ENCODE assay signal across 1 cellular context in the genomic region with DNA sequence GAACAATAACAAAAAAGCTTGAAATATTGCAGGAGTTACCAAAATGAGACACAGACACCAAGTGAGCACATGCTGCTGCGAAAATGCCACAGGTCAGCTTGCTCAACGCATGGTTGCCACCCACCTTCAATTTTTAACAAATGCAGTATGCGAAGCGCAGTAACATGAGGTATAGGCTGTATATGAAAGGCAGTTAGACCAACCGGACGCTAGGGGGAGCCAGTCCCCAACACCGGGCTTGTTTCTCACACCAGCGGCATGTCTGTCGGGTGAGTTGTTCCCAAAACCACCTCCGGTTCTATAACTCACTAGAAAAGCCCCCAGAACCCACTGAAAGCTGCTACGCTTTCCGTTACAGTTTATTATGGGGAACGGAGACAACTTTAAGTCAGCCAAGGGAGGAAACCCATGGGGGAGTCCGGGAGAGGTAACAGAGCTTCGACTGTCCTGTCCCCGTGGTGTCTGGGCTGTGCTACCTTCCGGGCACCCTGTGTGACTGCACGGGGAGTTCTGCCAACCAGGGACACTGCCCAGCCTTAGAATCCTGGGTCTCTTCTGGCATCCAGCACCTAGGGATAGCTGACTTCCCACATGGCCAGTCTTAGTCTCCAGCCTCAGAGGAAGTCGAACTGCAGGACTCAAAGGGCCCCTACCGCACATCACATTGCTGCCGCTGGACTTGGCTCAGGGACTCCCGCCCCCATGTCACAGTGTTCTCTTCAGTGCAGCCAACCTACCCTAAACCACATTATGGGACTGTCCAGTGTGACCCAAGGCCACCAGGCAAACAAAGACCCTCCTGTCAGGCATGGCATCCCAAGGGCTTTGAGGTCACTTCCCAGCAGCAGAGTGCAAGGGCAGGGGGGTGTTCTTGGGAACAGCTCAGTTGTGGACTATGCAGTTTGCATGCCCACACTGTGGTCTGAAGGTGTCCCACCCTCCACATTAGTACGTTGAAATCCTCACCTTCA.
TF ChIP-seq lines count a peak whose summit lies in the region.

No MANE protein-coding gene starts in this region.

TF ChIP-seq in K562, 482 proteins besides CTCF, POLR2A, EP300 and RAD21 (continued from another document and continues in another):
- TF ChIP-seq, protein P1, sequence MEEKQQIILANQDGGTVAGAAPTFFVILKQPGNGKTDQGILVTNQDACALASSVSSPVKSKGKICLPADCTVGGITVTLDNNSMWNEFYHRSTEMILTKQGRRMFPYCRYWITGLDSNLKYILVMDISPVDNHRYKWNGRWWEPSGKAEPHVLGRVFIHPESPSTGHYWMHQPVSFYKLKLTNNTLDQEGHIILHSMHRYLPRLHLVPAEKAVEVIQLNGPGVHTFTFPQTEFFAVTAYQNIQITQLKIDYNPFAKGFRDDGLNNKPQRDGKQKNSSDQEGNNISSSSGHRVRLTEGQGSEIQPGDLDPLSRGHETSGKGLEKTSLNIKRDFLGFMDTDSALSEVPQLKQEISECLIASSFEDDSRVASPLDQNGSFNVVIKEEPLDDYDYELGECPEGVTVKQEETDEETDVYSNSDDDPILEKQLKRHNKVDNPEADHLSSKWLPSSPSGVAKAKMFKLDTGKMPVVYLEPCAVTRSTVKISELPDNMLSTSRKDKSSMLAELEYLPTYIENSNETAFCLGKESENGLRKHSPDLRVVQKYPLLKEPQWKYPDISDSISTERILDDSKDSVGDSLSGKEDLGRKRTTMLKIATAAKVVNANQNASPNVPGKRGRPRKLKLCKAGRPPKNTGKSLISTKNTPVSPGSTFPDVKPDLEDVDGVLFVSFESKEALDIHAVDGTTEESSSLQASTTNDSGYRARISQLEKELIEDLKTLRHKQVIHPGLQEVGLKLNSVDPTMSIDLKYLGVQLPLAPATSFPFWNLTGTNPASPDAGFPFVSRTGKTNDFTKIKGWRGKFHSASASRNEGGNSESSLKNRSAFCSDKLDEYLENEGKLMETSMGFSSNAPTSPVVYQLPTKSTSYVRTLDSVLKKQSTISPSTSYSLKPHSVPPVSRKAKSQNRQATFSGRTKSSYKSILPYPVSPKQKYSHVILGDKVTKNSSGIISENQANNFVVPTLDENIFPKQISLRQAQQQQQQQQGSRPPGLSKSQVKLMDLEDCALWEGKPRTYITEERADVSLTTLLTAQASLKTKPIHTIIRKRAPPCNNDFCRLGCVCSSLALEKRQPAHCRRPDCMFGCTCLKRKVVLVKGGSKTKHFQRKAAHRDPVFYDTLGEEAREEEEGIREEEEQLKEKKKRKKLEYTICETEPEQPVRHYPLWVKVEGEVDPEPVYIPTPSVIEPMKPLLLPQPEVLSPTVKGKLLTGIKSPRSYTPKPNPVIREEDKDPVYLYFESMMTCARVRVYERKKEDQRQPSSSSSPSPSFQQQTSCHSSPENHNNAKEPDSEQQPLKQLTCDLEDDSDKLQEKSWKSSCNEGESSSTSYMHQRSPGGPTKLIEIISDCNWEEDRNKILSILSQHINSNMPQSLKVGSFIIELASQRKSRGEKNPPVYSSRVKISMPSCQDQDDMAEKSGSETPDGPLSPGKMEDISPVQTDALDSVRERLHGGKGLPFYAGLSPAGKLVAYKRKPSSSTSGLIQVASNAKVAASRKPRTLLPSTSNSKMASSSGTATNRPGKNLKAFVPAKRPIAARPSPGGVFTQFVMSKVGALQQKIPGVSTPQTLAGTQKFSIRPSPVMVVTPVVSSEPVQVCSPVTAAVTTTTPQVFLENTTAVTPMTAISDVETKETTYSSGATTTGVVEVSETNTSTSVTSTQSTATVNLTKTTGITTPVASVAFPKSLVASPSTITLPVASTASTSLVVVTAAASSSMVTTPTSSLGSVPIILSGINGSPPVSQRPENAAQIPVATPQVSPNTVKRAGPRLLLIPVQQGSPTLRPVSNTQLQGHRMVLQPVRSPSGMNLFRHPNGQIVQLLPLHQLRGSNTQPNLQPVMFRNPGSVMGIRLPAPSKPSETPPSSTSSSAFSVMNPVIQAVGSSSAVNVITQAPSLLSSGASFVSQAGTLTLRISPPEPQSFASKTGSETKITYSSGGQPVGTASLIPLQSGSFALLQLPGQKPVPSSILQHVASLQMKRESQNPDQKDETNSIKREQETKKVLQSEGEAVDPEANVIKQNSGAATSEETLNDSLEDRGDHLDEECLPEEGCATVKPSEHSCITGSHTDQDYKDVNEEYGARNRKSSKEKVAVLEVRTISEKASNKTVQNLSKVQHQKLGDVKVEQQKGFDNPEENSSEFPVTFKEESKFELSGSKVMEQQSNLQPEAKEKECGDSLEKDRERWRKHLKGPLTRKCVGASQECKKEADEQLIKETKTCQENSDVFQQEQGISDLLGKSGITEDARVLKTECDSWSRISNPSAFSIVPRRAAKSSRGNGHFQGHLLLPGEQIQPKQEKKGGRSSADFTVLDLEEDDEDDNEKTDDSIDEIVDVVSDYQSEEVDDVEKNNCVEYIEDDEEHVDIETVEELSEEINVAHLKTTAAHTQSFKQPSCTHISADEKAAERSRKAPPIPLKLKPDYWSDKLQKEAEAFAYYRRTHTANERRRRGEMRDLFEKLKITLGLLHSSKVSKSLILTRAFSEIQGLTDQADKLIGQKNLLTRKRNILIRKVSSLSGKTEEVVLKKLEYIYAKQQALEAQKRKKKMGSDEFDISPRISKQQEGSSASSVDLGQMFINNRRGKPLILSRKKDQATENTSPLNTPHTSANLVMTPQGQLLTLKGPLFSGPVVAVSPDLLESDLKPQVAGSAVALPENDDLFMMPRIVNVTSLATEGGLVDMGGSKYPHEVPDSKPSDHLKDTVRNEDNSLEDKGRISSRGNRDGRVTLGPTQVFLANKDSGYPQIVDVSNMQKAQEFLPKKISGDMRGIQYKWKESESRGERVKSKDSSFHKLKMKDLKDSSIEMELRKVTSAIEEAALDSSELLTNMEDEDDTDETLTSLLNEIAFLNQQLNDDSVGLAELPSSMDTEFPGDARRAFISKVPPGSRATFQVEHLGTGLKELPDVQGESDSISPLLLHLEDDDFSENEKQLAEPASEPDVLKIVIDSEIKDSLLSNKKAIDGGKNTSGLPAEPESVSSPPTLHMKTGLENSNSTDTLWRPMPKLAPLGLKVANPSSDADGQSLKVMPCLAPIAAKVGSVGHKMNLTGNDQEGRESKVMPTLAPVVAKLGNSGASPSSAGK (IDR thresholded peaks at IDR 0.05) = peak; percentile 93
- TF ChIP-seq ARNT (IDR thresholded peaks at IDR 0.05) (peak in 1 of 2 experiments; percentile 60; a peak in 1 of 4 replicates), SRF (CRISPR knock-in tag; IDR thresholded peaks at IDR 0.05) (peak in 1 of 2 experiments; percentile 52; a peak in 1 of 4 replicates), SMAD3 (CRISPR knock-in tag; conservative IDR thresholded peaks at IDR 0.05) (no peak), ZNF41 (CRISPR knock-in tag; conservative IDR thresholded peaks at IDR 0.05) (no peak), NRF1 (conservative IDR thresholded peaks at IDR 0.05 in 1 of 2, IDR thresholded peaks at IDR 0.05 in 1 of 2) (no peak), HNRNPUL1 (IDR thresholded peaks at IDR 0.05; ENCODE audit: low read length) (no peak), ZBTB5 (IDR thresholded peaks at IDR 0.05) (no peak), ZNF766 (CRISPR knock-in tag; conservative IDR thresholded peaks at IDR 0.05) (0 out of 2 replicates have a peak, but pooled peaks have one; percentile 11), ATF7 (IDR thresholded peaks at IDR 0.05) (peak; percentile 58; the same call in 1 of the 2 replicates), SOX6 (IDR thresholded peaks at IDR 0.05) (peak; percentile 61; the same call in 1 of the 2 replicates), CREM (IDR thresholded peaks at IDR 0.05; ENCODE audit: low read depth) (peak; percentile 37; the same call in 1 of the 2 replicates), SP1 (CRISPR knock-in tag; IDR thresholded peaks at IDR 0.05) (peak; percentile 66), RBFOX2 (IDR thresholded peaks at IDR 0.05; ENCODE audit: low read depth, low read length) (peak; percentile 43), CEBPZ (IDR thresholded peaks at IDR 0.05; ENCODE audit: borderline replicate concordance, low read depth, low read length) (no peak), KDM1A (IDR thresholded peaks at IDR 0.05) (no peak), NFYB (IDR thresholded peaks at IDR 0.05; ENCODE audit: extremely low read depth, insufficient read length) (no peak), NFE2 (IDR thresholded peaks at IDR 0.05; ENCODE audit: low read depth) (no peak), ZMIZ1 (IDR thresholded peaks at IDR 0.05; ENCODE audit: low read depth in 2 of 2, low read length in 2 of 2) (peak in 1 of 2 experiments; percentile 15; a peak in 1 of 4 replicates), MEIS2 (IDR thresholded peaks at IDR 0.05; ENCODE audit: partially characterized antibody) (peak; percentile 9), MIER1 (IDR thresholded peaks at IDR 0.05; ENCODE audit: low read depth) (no peak), SP2 (IDR thresholded peaks at IDR 0.05; ENCODE audit: extremely low read depth, low read depth, low read length, poor library complexity, severe bottlenecking) (no peak)
- TF ChIP-seq, protein P2, sequence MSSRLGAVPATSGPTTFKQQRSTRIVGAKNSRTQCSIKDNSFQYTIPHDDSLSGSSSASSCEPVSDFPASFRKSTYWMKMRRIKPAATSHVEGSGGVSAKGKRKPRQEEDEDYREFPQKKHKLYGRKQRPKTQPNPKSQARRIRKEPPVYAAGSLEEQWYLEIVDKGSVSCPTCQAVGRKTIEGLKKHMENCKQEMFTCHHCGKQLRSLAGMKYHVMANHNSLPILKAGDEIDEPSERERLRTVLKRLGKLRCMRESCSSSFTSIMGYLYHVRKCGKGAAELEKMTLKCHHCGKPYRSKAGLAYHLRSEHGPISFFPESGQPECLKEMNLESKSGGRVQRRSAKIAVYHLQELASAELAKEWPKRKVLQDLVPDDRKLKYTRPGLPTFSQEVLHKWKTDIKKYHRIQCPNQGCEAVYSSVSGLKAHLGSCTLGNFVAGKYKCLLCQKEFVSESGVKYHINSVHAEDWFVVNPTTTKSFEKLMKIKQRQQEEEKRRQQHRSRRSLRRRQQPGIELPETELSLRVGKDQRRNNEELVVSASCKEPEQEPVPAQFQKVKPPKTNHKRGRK (tag; IDR thresholded peaks at IDR 0.05) = no peak
- TF ChIP-seq, protein P3, sequence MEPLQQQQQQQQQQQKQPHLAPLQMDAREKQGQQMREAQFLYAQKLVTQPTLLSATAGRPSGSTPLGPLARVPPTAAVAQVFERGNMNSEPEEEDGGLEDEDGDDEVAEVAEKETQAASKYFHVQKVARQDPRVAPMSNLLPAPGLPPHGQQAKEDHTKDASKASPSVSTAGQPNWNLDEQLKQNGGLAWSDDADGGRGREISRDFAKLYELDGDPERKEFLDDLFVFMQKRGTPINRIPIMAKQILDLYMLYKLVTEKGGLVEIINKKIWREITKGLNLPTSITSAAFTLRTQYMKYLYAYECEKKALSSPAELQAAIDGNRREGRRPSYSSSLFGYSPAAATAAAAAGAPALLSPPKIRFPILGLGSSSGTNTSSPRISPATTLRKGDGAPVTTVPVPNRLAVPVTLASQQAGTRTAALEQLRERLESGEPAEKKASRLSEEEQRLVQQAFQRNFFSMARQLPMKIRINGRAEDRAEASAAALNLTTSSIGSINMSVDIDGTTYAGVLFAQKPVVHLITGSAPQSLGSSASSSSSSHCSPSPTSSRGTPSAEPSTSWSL (CRISPR knock-in tag; IDR thresholded peaks at IDR 0.05; ENCODE audit: borderline replicate concordance) = no peak
